In genomic region chr2:46114981-46115380, GRCh38 we compare ENCODE assay signal across 2 cellular contexts.
TF ChIP-seq lines count a peak whose summit lies in the region.

No MANE protein-coding gene starts in this region.

TF ChIP-seq in HepG2, 621 proteins besides CTCF, POLR2A, EP300 and RAD21:
- TF ChIP-seq CHD2 (IDR thresholded peaks at IDR 0.05; ENCODE audit: low read depth, low read length), result no peak
- TF ChIP-seq FOXP1 (IDR thresholded peaks at IDR 0.05), result no peak
- no peak for TF ChIP-seq FOXP1 (CRISPR knock-in tag; IDR thresholded peaks at IDR 0.05)
- TF ChIP-seq ZBTB1 (CRISPR knock-in tag; IDR thresholded peaks at IDR 0.05; ENCODE audit: borderline replicate concordance), result no peak
- TF ChIP-seq RBAK (CRISPR knock-in tag; IDR thresholded peaks at IDR 0.05), result no peak

TF ChIP-seq in IMR-90, 13 proteins besides CTCF, POLR2A, EP300 and RAD21:
- TF ChIP-seq MAZ (IDR thresholded peaks at IDR 0.05; ENCODE audit: borderline replicate concordance, low read depth, low read length) (no peak), MAFK (IDR thresholded peaks at IDR 0.05; ENCODE audit: low read depth, low read length) (no peak), CEBPB (IDR thresholded peaks at IDR 0.05; ENCODE audit: low read depth, low read length) (no peak), RFX5 (IDR thresholded peaks at IDR 0.05; ENCODE audit: low read depth, low read length) (no peak), NFE2L2 (IDR thresholded peaks at IDR 0.05; ENCODE audit: low read depth, low read length) (no peak), CHD1 (IDR thresholded peaks at IDR 0.05; ENCODE audit: low read depth, low read length) (no peak), FOS (IDR thresholded peaks at IDR 0.05; ENCODE audit: low read depth, low read length) (no peak), SMC3 (IDR thresholded peaks at IDR 0.05; ENCODE audit: low read depth, low read length) (no peak), USF2 (IDR thresholded peaks at IDR 0.05; ENCODE audit: low read depth, low read length) (no peak)
- TF ChIP-seq, protein P1, sequence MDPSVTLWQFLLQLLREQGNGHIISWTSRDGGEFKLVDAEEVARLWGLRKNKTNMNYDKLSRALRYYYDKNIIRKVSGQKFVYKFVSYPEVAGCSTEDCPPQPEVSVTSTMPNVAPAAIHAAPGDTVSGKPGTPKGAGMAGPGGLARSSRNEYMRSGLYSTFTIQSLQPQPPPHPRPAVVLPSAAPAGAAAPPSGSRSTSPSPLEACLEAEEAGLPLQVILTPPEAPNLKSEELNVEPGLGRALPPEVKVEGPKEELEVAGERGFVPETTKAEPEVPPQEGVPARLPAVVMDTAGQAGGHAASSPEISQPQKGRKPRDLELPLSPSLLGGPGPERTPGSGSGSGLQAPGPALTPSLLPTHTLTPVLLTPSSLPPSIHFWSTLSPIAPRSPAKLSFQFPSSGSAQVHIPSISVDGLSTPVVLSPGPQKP (IDR thresholded peaks at IDR 0.05; ENCODE audit: borderline replicate concordance, low read depth, low read length), result no peak
TF ChIP-seq in IMR-90: peak in this region for 0.
